9 cellular contexts compared by ENCODE assay signal in genomic region chr1:149810697-149811405, GRCh38. TPM values are rescaled to one million over a fixed set of nuclear protein-coding genes. Genes with fewer than 3 reads are reported as not detected.
DNase-seq lines count a peak whose midpoint lies in the region; ATAC-seq, FAIRE-seq and TF ChIP-seq lines count a peak whose summit lies in the region.
"Not testable (repeated sequence)": the region's sequence is repeated elsewhere in the genome, so short reads cannot be mapped to it uniquely, and the experiment has no call there.
"Had no signal": no experiment of that assay in that cellular context is flagged by ENCODE, and none has a peak within 500 bp of the region (broad histone marks: within the 10 kb centered on the region; RNA-seq: fewer than 3 reads in every experiment).

No MANE protein-coding gene starts in this region.

- DNase-seq in GM12864 (ENCODE audit: low read depth): not testable (repeated sequence)
- DNase-seq in NCI-H146 (lab: John Stamatoyannopoulos, UW) (peak; percentile 58), SIG-M5 treated with dmso at 0.1 percent for 504 hours (lab: John Stamatoyannopoulos, UW; ENCODE audit: unreplicated experiment) (peak; percentile 40), dorsolateral prefrontal cortex (peak in 1 of 10 donors; percentile 6), right lobe of liver (peak in 1 of 3 donors; percentile 44), small intestine (peak; percentile 2)
- DNase-seq in activated T-cell treated with anti-CD3 and anti-CD28 coated beads, Interleukin-2, amount 50 U/mL, for 72 hours: peak; percentile 10 to 37

- 50% methylated on average over 6 of the region's 7 CpGs for WGBS in right lobe of liver (ENCODE audit: insufficient coverage, low coverage, low lambda C conversion rate, missing lambda C conversion rate)
- WGBS in small intestine, 3 donors: 21 to 39% (median 29%) methylated on average over 6 to 7 of the region's 7 CpGs

- H3K27ac Mint-ChIP-seq in activated T-cell treated with anti-CD3 and anti-CD28 coated beads, Interleukin-2, amount 50 U/mL, for 72 hours: peak overlapping the region; percentile 89

- not testable (repeated sequence) for H2AFZ ChIP-seq in ACC112 (ENCODE audit: low read length, unreplicated experiment)

- ATAC-seq in activated T-cell treated with anti-CD3 and anti-CD28 coated beads, Interleukin-2, amount 50 U/mL, for 72 hours (replicated peaks in 1 of 2): not testable (repeated sequence)
- ATAC-seq in right lobe of liver: peak; percentile 7 to 16 (median 11)

- not testable (repeated sequence) for FAIRE-seq in small intestine (lab: Jason Lieb, UNC)

- H3K4me1 ChIP-seq in ACC112 (ENCODE audit: control insufficient read depth, insufficient read depth, low read length, unreplicated experiment); right lobe of liver; small intestine (ENCODE audit: control insufficient read depth in 2 of 2, insufficient read depth in 1 of 2, low read depth in 1 of 2, low read length in 1 of 2): not testable (repeated sequence)

- peaks cover 11% of the 10 kb centered on the region for H3K4me1 Mint-ChIP-seq in activated T-cell treated with anti-CD3 and anti-CD28 coated beads, Interleukin-2, amount 50 U/mL, for 72 hours (ENCODE audit: low read depth)

- TF ChIP-seq POLR2A in right lobe of liver (IDR thresholded peaks at IDR 0.05): not testable (repeated sequence)

- H3K36me3 Mint-ChIP-seq in activated T-cell treated with anti-CD3 and anti-CD28 coated beads, Interleukin-2, amount 50 U/mL, for 72 hours (ENCODE audit: insufficient read depth in 2 of 2): not testable (repeated sequence)

- H3K9me3 ChIP-seq in right lobe of liver; small intestine (ENCODE audit: control insufficient read depth, low read depth): not testable (repeated sequence)

- not testable (repeated sequence) for H3K9me3 Mint-ChIP-seq in activated T-cell treated with anti-CD3 and anti-CD28 coated beads, Interleukin-2, amount 50 U/mL, for 72 hours

- peak overlapping the region; percentile 68 for H3K4me3 ChIP-seq in ACC112 (ENCODE audit: low read depth, low read length)
- H3K4me3 ChIP-seq in GM12864 (ENCODE audit: low read depth, low read length): peak overlapping the region; percentile 54
- H3K4me3 ChIP-seq in dorsolateral prefrontal cortex: peak overlapping the region in 31 of 59 donors; percentile 9 to 79 (median 68)
- H3K4me3 ChIP-seq in right lobe of liver: peak overlapping the region in 1 of 3 donors; percentile 39
- not testable (repeated sequence) for H3K4me3 ChIP-seq in small intestine (ENCODE audit: low read depth in 1 of 2, low read length in 2 of 2)

- H3K27me3 ChIP-seq in ACC112 (ENCODE audit: insufficient read depth, low read length); dorsolateral prefrontal cortex; right lobe of liver; small intestine (ENCODE audit: control insufficient read depth in 2 of 2, insufficient read depth in 2 of 2, low read length in 2 of 2): not testable (repeated sequence)

- H3K4me3 Mint-ChIP-seq in activated T-cell treated with anti-CD3 and anti-CD28 coated beads, Interleukin-2, amount 50 U/mL, for 72 hours: peak overlapping the region; percentile 59 to 93

- H3K79me2 ChIP-seq in ACC112 (ENCODE audit: control insufficient read depth, insufficient read depth, low read length, unreplicated experiment): not testable (repeated sequence)

- TF ChIP-seq CTCF in GM12864 (IDR thresholded peaks at IDR 0.05; ENCODE audit: low read depth, low read length, missing control alignments); dorsolateral prefrontal cortex (IDR thresholded peaks at IDR 0.05 in 54 of 56, conservative IDR thresholded peaks at IDR 0.05 in 2 of 56; ENCODE audit: low read depth in 1 of 56, partially characterized antibody in 56 of 56); right lobe of liver (IDR thresholded peaks at IDR 0.05): not testable (repeated sequence)

- H3K27me3 Mint-ChIP-seq in activated T-cell treated with anti-CD3 and anti-CD28 coated beads, Interleukin-2, amount 50 U/mL, for 72 hours (ENCODE audit: low read depth): not testable (repeated sequence)

- H3K27ac ChIP-seq in ACC112 (ENCODE audit: low read depth, low read length); dorsolateral prefrontal cortex; right lobe of liver: not testable (repeated sequence)
- H3K27ac ChIP-seq in small intestine (ENCODE audit: low read depth in 1 of 2, low read length in 1 of 2): peak overlapping the region in 1 of 2 donors; percentile 16

- intact Hi-C loops in dorsolateral prefrontal cortex (cut with DNase I); right lobe of liver (cut with DNase I): not testable (repeated sequence)

- not testable (repeated sequence) for H3K36me3 ChIP-seq in ACC112 (ENCODE audit: insufficient read depth, low read length); right lobe of liver; small intestine (ENCODE audit: control insufficient read depth in 2 of 2, insufficient read depth in 2 of 2, low read length in 2 of 2)

RNA-seq across cellular contexts. Expression of gene FCGR1A, which starts 28.4 kb away (rescaled TPM):
- not detected for total RNA-seq in activated T-cell treated with anti-CD3 and anti-CD28 coated beads, Interleukin-2, amount 50 U/mL, for 72 hours
- total RNA-seq in dorsolateral prefrontal cortex (10 to 100 TPM in 77 of 120 experiments, 1 to 10 TPM in 43; 1.1 to 67.4 (median 12.9) TPM), right lobe of liver (10 to 100 TPM in 1 of 6 experiments, 1 to 10 TPM in 5; 1.3 to 15.9 (median 3.6) TPM)
- polyA plus RNA-seq in small intestine: 1 to 10 TPM in 2 of 3 donors, not detected in 1; 1.9 to 4.5 TPM
- total RNA-seq: RPMI7951 had no signal
